Comparison of ENCODE assay signal across 8 cellular contexts in genomic region chr15:89333959-89334509, GRCh38. TPM values are rescaled to one million over a fixed set of nuclear protein-coding genes. Genes with fewer than 3 reads are reported as not detected.
A peak's percentile ranks its signal among the peaks of the same experiment; 100 is the strongest.
DNase-seq lines count a peak whose midpoint lies in the region; ATAC-seq and TF ChIP-seq lines count a peak whose summit lies in the region.

No MANE protein-coding gene starts in this region.

- H3K27ac Mint-ChIP-seq in CD4-positive, CD25-positive, alpha-beta regulatory T cell, result peak overlapping the region; percentile 46 to 86 (median 60)
- peak overlapping the region; percentile 94 for H3K27ac Mint-ChIP-seq in T-helper 17 cell

- H3K27ac ChIP-seq in CD4-positive, CD25-positive, alpha-beta regulatory T cell (ENCODE audit: insufficient read depth, low read length, poor library complexity, severe bottlenecking), result peak overlapping the region; percentile 83
- H3K27ac ChIP-seq in skeletal muscle tissue (ENCODE audit: low read depth, low read length), result peak overlapping the region; percentile 78

- peak overlapping the region; percentile 81 to 90 (median 87) for H3K9ac ChIP-seq in skeletal muscle tissue (ENCODE audit: low read depth in 1 of 3, low read length in 3 of 3)

- H3K4me3 ChIP-seq in CD4-positive, CD25-positive, alpha-beta regulatory T cell (ENCODE audit: low read depth, low read length), result peak overlapping the region; percentile 83
- peak overlapping the region; percentile 85 to 88 (median 87) for H3K4me3 ChIP-seq in skeletal muscle tissue (ENCODE audit: low read length in 3 of 3)

- no peak for ATAC-seq in CD4-positive, CD25-positive, alpha-beta regulatory T cell (ENCODE audit: low read depth in 2 of 2)
- ATAC-seq in GM21515 (IDR thresholded peaks at IDR 0.05; ENCODE audit: unreplicated experiment), result peak; percentile 4
- ATAC-seq in T-helper 17 cell, result peak; percentile 20

- peaks cover 17% of the 10 kb centered on the region for H3K27me3 Mint-ChIP-seq in CD4-positive, CD25-positive, alpha-beta regulatory T cell
- H3K27me3 Mint-ChIP-seq in T-helper 17 cell, result no peaks in the 10 kb centered on the region

- H3K36me3 Mint-ChIP-seq in CD4-positive, CD25-positive, alpha-beta regulatory T cell, result peaks cover 34% of the 10 kb centered on the region
- peaks cover 3% of the 10 kb centered on the region for H3K36me3 Mint-ChIP-seq in T-helper 17 cell (ENCODE audit: low read depth)

- H3K9me3 Mint-ChIP-seq in CD4-positive, CD25-positive, alpha-beta regulatory T cell, result peaks cover 0 to 6% (median 2%) of the 10 kb centered on the region in 7 donors

- peak overlapping the region; percentile 77 to 93 (median 84) for H3K4me3 Mint-ChIP-seq in CD4-positive, CD25-positive, alpha-beta regulatory T cell
- H3K4me3 Mint-ChIP-seq in T-helper 17 cell, result peak overlapping the region; percentile 83

- no peak for DNase-seq in CD4-positive, CD25-positive, alpha-beta regulatory T cell
- DNase-seq in T-helper 17 cell (no peak), globus pallidus (ENCODE audit: low spot score) (peak; percentile 30), AG08395 (ENCODE audit: low spot score) (no peak), GM13976 (ENCODE audit: low spot score) (no peak), DMS53 (lab: John Stamatoyannopoulos, UW) (no peak)

- H3K36me3 ChIP-seq in CD4-positive, CD25-positive, alpha-beta regulatory T cell (ENCODE audit: control insufficient read depth, insufficient read depth, low read length), result peaks cover 39% of the 10 kb centered on the region
- peaks cover 32 to 39% (median 37%) of the 10 kb centered on the region in 3 donors for H3K36me3 ChIP-seq in skeletal muscle tissue (ENCODE audit: control insufficient read depth in 3 of 3, insufficient read depth in 3 of 3, low read length in 3 of 3)

- in situ Hi-C loops in GM13976 (cut with MboI; ENCODE audit: low sequenced_read_pairs, unreplicated experiment), result no loop called here

- no peak for TF ChIP-seq CTCF in GM13976 (IDR thresholded peaks at IDR 0.05; ENCODE audit: borderline replicate concordance, control extremely low read depth, extremely low read depth, insufficient read depth, missing control alignments)

- peaks cover 62% of the 10 kb centered on the region for H3K4me1 ChIP-seq in CD4-positive, CD25-positive, alpha-beta regulatory T cell (ENCODE audit: control insufficient read depth, insufficient read depth, low read length, poor library complexity, severe bottlenecking)
- peaks cover 39 to 58% (median 45%) of the 10 kb centered on the region in 3 donors for H3K4me1 ChIP-seq in skeletal muscle tissue (ENCODE audit: control insufficient read depth in 3 of 3, insufficient read depth in 3 of 3, low read length in 3 of 3)

- no peaks in the 10 kb centered on the region for H3K27me3 ChIP-seq in CD4-positive, CD25-positive, alpha-beta regulatory T cell (ENCODE audit: control insufficient read depth, insufficient read depth, low read length)
- no peaks in the 10 kb centered on the region for H3K27me3 ChIP-seq in skeletal muscle tissue (ENCODE audit: control insufficient read depth in 3 of 3, insufficient read depth in 3 of 3, low read length in 3 of 3)

- peaks cover 14 to 68% (median 45%) of the 10 kb centered on the region in 4 donors for H3K4me1 Mint-ChIP-seq in CD4-positive, CD25-positive, alpha-beta regulatory T cell
- peaks cover 44% of the 10 kb centered on the region for H3K4me1 Mint-ChIP-seq in T-helper 17 cell

- H3K9me3 ChIP-seq in CD4-positive, CD25-positive, alpha-beta regulatory T cell (ENCODE audit: control insufficient read depth in 2 of 2, low read length in 2 of 2), result no peaks in the 10 kb centered on the region
- no peaks in the 10 kb centered on the region for H3K9me3 ChIP-seq in T-helper 17 cell (ENCODE audit: control insufficient read depth, low read length, poor library complexity, severe bottlenecking)
- H3K9me3 ChIP-seq in skeletal muscle tissue (ENCODE audit: control insufficient read depth in 3 of 3, low read length in 3 of 3), result no peaks in the 10 kb centered on the region

RNA-seq across cellular contexts. Expression of gene POLG, which starts 0.6 kb away (rescaled TPM):
- total RNA-seq in CD4-positive, CD25-positive, alpha-beta regulatory T cell, result 157 TPM
- 10 to 100 TPM; 31.2 to 38.3 (median 33.7) TPM for polyA plus RNA-seq in CD4-positive, CD25-positive, alpha-beta regulatory T cell
- total RNA-seq in T-helper 17 cell (100 to 1,000 TPM; 114 to 128 TPM), skeletal muscle tissue (39.7 TPM)

Comparison
In these comparisons a context has a peak if more than half of its experiments do, and no peak if none do; other contexts are left out.
1. ATAC-seq: peak in GM21515 (single experiment) and T-helper 17 cell (single experiment); none in CD4-positive, CD25-positive, alpha-beta regulatory T cell (0 of 2).